Comparison of ENCODE assay signal across 1 cellular context in the genomic region with DNA sequence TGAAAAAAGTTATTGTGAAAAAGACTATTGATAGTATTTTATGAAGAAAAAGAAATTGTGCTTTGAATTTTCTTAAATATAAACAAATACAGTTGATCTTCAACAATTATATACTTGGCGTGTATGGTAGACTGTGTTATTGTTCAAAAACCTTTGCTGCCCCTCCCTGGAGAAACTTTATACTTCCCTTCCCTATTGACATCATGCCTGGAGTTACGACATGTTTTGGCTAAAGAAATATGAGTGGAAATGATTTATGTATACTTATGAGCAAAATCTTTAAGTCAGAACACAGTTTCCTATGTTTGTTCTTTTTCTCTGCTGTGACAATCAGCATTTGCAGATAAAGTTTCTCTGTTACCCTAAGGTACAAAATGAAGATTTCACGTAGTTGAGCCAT.
TF ChIP-seq lines count a peak whose summit lies in the region.

No MANE protein-coding gene starts in this region.

TF ChIP-seq in HepG2, 621 proteins besides CTCF, POLR2A, EP300 and RAD21 (continued from another document):
- no peak for TF ChIP-seq ZNF503 (CRISPR knock-in tag; IDR thresholded peaks at IDR 0.05)
